In genomic region chr17:76251478-76252039, GRCh38 we compare ENCODE assay signal across 9 cellular contexts. TPM values are rescaled to one million over a fixed set of nuclear protein-coding genes. Genes with fewer than 3 reads are reported as not detected.
DNase-seq lines count a peak whose midpoint lies in the region; ATAC-seq and TF ChIP-seq lines count a peak whose summit lies in the region.
"Had no signal": no experiment of that assay in that cellular context is flagged by ENCODE, and none has a peak within 500 bp of the region (broad histone marks: within the 10 kb centered on the region; RNA-seq: fewer than 3 reads in every experiment).

No MANE protein-coding gene starts in this region.

- peak; percentile 29 for DNase-seq in activated T-cell treated with anti-CD3 and anti-CD28 coated beads, Interleukin-2, amount 50 U/mL, for 24 hours
- no peak for DNase-seq in activated T-cell treated with anti-CD3 and anti-CD28 coated beads, Interleukin-2, amount 50 U/mL, for 48 hours
- DNase-seq in adrenal gland = peak in 1 of 7 donors; percentile 31
- no peak for DNase-seq in lower lobe of right lung
- DNase-seq in type B pancreatic cell (ENCODE audit: extremely low spot score, unreplicated experiment) = no peak
- DNase-seq in NK-92 (lab: John Stamatoyannopoulos, UW; ENCODE audit: unreplicated experiment) = no peak
- DNase-seq: stimulated activated CD4-positive, alpha-beta T cell treated with anti-CD3 and anti-CD28 coated beads, Interleukin-2, amount 100 ng/mL, for 48 hours had no signal

- intact Hi-C loops in adrenal gland (cut with DNase I) = no loop called here
- intact Hi-C loops in lower lobe of right lung (cut with DNase I) = no loop called here

- WGBS in adrenal gland, 4 donors = 74 to 77% (median 76%) methylated on average over 4 to 8 of the region's 8 CpGs

- H3K9me3 Mint-ChIP-seq in activated T-cell treated with anti-CD3 and anti-CD28 coated beads, Interleukin-2, amount 50 U/mL, for 24 hours = no peaks in the 10 kb centered on the region
- no peaks in the 10 kb centered on the region for H3K9me3 Mint-ChIP-seq in type B pancreatic cell

- H3K9me3 ChIP-seq in adrenal gland (replicated peaks in 1 of 3) (no peaks in the 10 kb centered on the region), lower lobe of right lung (no peaks in the 10 kb centered on the region)

- no peaks in the 10 kb centered on the region for H3K36me3 Mint-ChIP-seq in activated T-cell treated with anti-CD3 and anti-CD28 coated beads, Interleukin-2, amount 50 U/mL, for 24 hours (ENCODE audit: low read depth)
- H3K36me3 Mint-ChIP-seq in type B pancreatic cell = no peaks in the 10 kb centered on the region

- TF ChIP-seq CTCF in adrenal gland (IDR thresholded peaks at IDR 0.05) = no peak
- TF ChIP-seq CTCF in lower lobe of right lung (IDR thresholded peaks at IDR 0.05) = no peak
- TF ChIP-seq CTCF in type B pancreatic cell (conservative IDR thresholded peaks at IDR 0.05) = no peak

- H3K4me3 ChIP-seq in adrenal gland = no peak overlapping the region
- H3K4me3 ChIP-seq in lower lobe of right lung = no peak overlapping the region

- H3K36me3 ChIP-seq in adrenal gland (replicated peaks in 1 of 2) = no peaks in the 10 kb centered on the region
- no peaks in the 10 kb centered on the region for H3K36me3 ChIP-seq in lower lobe of right lung

- no peak for ATAC-seq in lower lobe of right lung
- no peak for ATAC-seq in GM21367 (IDR thresholded peaks at IDR 0.05; ENCODE audit: unreplicated experiment)
- ATAC-seq in HG03521 (IDR thresholded peaks at IDR 0.05; ENCODE audit: unreplicated experiment) = no peak

- H3K27ac Mint-ChIP-seq in activated T-cell treated with anti-CD3 and anti-CD28 coated beads, Interleukin-2, amount 50 U/mL, for 24 hours = peak overlapping the region; percentile 86
- peak overlapping the region; percentile 73 for H3K27ac Mint-ChIP-seq in type B pancreatic cell

- TF ChIP-seq POLR2A in adrenal gland (IDR thresholded peaks at IDR 0.05) = no peak

- no peaks in the 10 kb centered on the region for H3K27me3 ChIP-seq in adrenal gland
- H3K27me3 ChIP-seq in lower lobe of right lung (ENCODE audit: low read depth) = no peaks in the 10 kb centered on the region

- H3K4me1 Mint-ChIP-seq in activated T-cell treated with anti-CD3 and anti-CD28 coated beads, Interleukin-2, amount 50 U/mL, for 24 hours (ENCODE audit: low read depth) = peaks cover 59% of the 10 kb centered on the region
- peaks cover 24% of the 10 kb centered on the region for H3K4me1 Mint-ChIP-seq in type B pancreatic cell (ENCODE audit: unreplicated experiment)

- H3K27ac ChIP-seq in adrenal gland = peak overlapping the region in 3 of 5 donors; percentile 23 to 85 (median 70)
- peak overlapping the region; percentile 80 for H3K27ac ChIP-seq in lower lobe of right lung

- peak overlapping the region; percentile 43 for H3K4me3 Mint-ChIP-seq in activated T-cell treated with anti-CD3 and anti-CD28 coated beads, Interleukin-2, amount 50 U/mL, for 24 hours
- H3K4me3 Mint-ChIP-seq in type B pancreatic cell = no peak overlapping the region

- H3K27me3 Mint-ChIP-seq in activated T-cell treated with anti-CD3 and anti-CD28 coated beads, Interleukin-2, amount 50 U/mL, for 24 hours = no peaks in the 10 kb centered on the region
- H3K27me3 Mint-ChIP-seq in type B pancreatic cell = no peaks in the 10 kb centered on the region

- H3K4me1 ChIP-seq in adrenal gland (replicated peaks in 1 of 2) (peaks cover 0 to 12% of the 10 kb centered on the region in 2 donors), lower lobe of right lung (peaks cover 29% of the 10 kb centered on the region)

RNA-seq across cellular contexts. Expression of gene RNF157, which starts 11.3 kb away (rescaled TPM):
- total RNA-seq in adrenal gland = 1 to 10 TPM; 2.6 to 6.1 (median 4.7) TPM
- 1 to 10 TPM; 3.0 to 4.7 (median 4.1) TPM for polyA plus RNA-seq in adrenal gland
- 2.4 TPM for total RNA-seq in lower lobe of right lung
- 5.4 and 27.0 TPM in 2 replicates for total RNA-seq in type B pancreatic cell (ENCODE audit: low replicate concordance)

RNA-seq across cellular contexts. Expression of gene UBALD2, which starts 13.6 kb away (rescaled TPM):
- 10 to 100 TPM in 6 of 8 donors, 1 to 10 TPM in 2; 5.4 to 71.2 (median 19.4) TPM for total RNA-seq in adrenal gland
- polyA plus RNA-seq in adrenal gland = 10 to 100 TPM in 2 of 3 donors, 1 to 10 TPM in 1; 5.2 to 18.2 (median 15.6) TPM
- 62.7 TPM for total RNA-seq in lower lobe of right lung
- 46.9 and 53.1 TPM in 2 replicates for total RNA-seq in type B pancreatic cell (ENCODE audit: low replicate concordance)

RNA-seq across cellular contexts. Expression of gene QRICH2, which starts 56.5 kb away (rescaled TPM):
- total RNA-seq in adrenal gland (1 to 10 TPM in 5 of 8 donors, under 1 TPM in 3; 0.12 to 3.3 (median 1.2) TPM), lower lobe of right lung (4.5 TPM), type B pancreatic cell (ENCODE audit: low replicate concordance) (3.9 and 11.7 TPM in 2 replicates)
- polyA plus RNA-seq in adrenal gland = 10 to 100 TPM in 1 of 3 donors, 1 to 10 TPM in 1, under 1 TPM in 1; 0.09 to 14.2 (median 4.8) TPM
